26 cellular contexts compared by ENCODE assay signal in genomic region chr2:203878060-203878459, GRCh38. TPM values are rescaled to one million over a fixed set of nuclear protein-coding genes. Genes with fewer than 3 reads are reported as not detected.
A peak's percentile ranks its signal among the peaks of the same experiment; 100 is the strongest.
DNase-seq lines count a peak whose midpoint lies in the region; ATAC-seq lines count a peak whose summit lies in the region.
"Had no signal": no experiment of that assay in that cellular context is flagged by ENCODE, and none has a peak within 500 bp of the region (broad histone marks: within the 10 kb centered on the region; RNA-seq: fewer than 3 reads in every experiment).

No MANE protein-coding gene starts in this region.

- no peaks in the 10 kb centered on the region for H3K27me3 Mint-ChIP-seq in activated T-cell treated with anti-CD3 and anti-CD28 coated beads, Interleukin-2, amount 50 U/mL, for 24 hours
- H3K27me3 Mint-ChIP-seq in dendritic cell treated with granulocyte-macrophage colony-stimulating factor and Interleukin-4, amounts not matched to agents 40 ng/mL and 50 ng/mL, for 4 days = no peaks in the 10 kb centered on the region
- no peaks in the 10 kb centered on the region for H3K27me3 Mint-ChIP-seq in stimulated activated naive CD8-positive, alpha-beta T cell treated with anti-CD3 and anti-CD28 coated beads, Interleukin-15, amount 100 ng/mL, for 72 hours
- H3K27me3 Mint-ChIP-seq: CD4-positive, alpha-beta memory T cell had no signal

- intact Hi-C loops in dendritic cell treated with granulocyte-macrophage colony-stimulating factor and Interleukin-4, amounts not matched to agents 40 ng/mL and 50 ng/mL, for 4 days (cut with micrococcal nuclease) = no loop called here
- intact Hi-C loops in left colon (cut with DNase I, micrococcal nuclease) = no loop called here

- peak overlapping the region; percentile 2 for H3K27ac Mint-ChIP-seq in activated T-cell treated with anti-CD3 and anti-CD28 coated beads, Interleukin-2, amount 50 U/mL, for 24 hours
- peak overlapping the region; percentile 55 for H3K27ac Mint-ChIP-seq in dendritic cell treated with granulocyte-macrophage colony-stimulating factor and Interleukin-4, amounts not matched to agents 40 ng/mL and 50 ng/mL, for 4 days
- no peak overlapping the region for H3K27ac Mint-ChIP-seq in stimulated activated naive CD8-positive, alpha-beta T cell treated with anti-CD3 and anti-CD28 coated beads, Interleukin-15, amount 100 ng/mL, for 72 hours
- H3K27ac Mint-ChIP-seq: activated naive CD4-positive, alpha-beta T cell treated with anti-CD3 and anti-CD28 coated beads for 36 hours; neural progenitor cell had no signal

- H3K4me1 Mint-ChIP-seq in activated T-cell treated with anti-CD3 and anti-CD28 coated beads, Interleukin-2, amount 50 U/mL, for 24 hours (ENCODE audit: low read depth) = peaks cover 46% of the 10 kb centered on the region
- peaks cover 41% of the 10 kb centered on the region for H3K4me1 Mint-ChIP-seq in dendritic cell treated with granulocyte-macrophage colony-stimulating factor and Interleukin-4, amounts not matched to agents 40 ng/mL and 50 ng/mL, for 4 days (ENCODE audit: low read depth)
- peaks cover 36% of the 10 kb centered on the region for H3K4me1 Mint-ChIP-seq in stimulated activated naive CD8-positive, alpha-beta T cell treated with anti-CD3 and anti-CD28 coated beads, Interleukin-15, amount 100 ng/mL, for 72 hours

- H3K9me3 Mint-ChIP-seq in activated T-cell treated with anti-CD3 and anti-CD28 coated beads, Interleukin-2, amount 50 U/mL, for 24 hours = no peaks in the 10 kb centered on the region
- H3K9me3 Mint-ChIP-seq in dendritic cell treated with granulocyte-macrophage colony-stimulating factor and Interleukin-4, amounts not matched to agents 40 ng/mL and 50 ng/mL, for 4 days = peaks cover 16% of the 10 kb centered on the region
- H3K9me3 Mint-ChIP-seq in stimulated activated naive CD8-positive, alpha-beta T cell treated with anti-CD3 and anti-CD28 coated beads, Interleukin-15, amount 100 ng/mL, for 72 hours = peaks cover 0 to 10% of the 10 kb centered on the region in 2 donors
- H3K9me3 Mint-ChIP-seq: activated naive CD4-positive, alpha-beta T cell treated with anti-CD3 and anti-CD28 coated beads for 36 hours; neural progenitor cell had no signal

- no peak for DNase-seq in activated T-cell treated with anti-CD3 and anti-CD28 coated beads, Interleukin-2, amount 50 U/mL, for 24 hours
- DNase-seq in activated T-cell treated with anti-CD3 and anti-CD28 coated beads, Interleukin-2, amount 50 U/mL, for 48 hours = no peak
- DNase-seq in HT1080 (ENCODE audit: low read depth) (peak; percentile 6), NCI-H2227 treated with DMSO at 0.1 percent for 48 hours (lab: John Stamatoyannopoulos, UW) (no peak), left colon (no peak), NCI-H2196 (lab: John Stamatoyannopoulos, UW; ENCODE audit: unreplicated experiment) (no peak)
- no peak for DNase-seq in stimulated activated naive CD8-positive, alpha-beta T cell treated with anti-CD3 and anti-CD28 coated beads, Interleukin-15, amount 100 ng/mL, for 72 hours
- DNase-seq: activated CD4-positive, alpha-beta T cell treated with anti-CD3 and anti-CD28 coated beads, Interleukin-2, amount 50 U/mL, for 48 hours; activated naive CD4-positive, alpha-beta T cell treated with anti-CD3 and anti-CD28 coated beads for 36 hours; anterior cingulate cortex; caudate nucleus; CD4-positive, alpha-beta memory T cell; DMS 273 treated with DMSO at 0.1 percent for 48 hours; dorsolateral prefrontal cortex; GDM1; H7; hippocampal formation; KBM-7; lower lobe of right lung; NCI-H146; NK-92 treated with Interleukin-12 subunit alpha and Interleukin-12 subunit beta, amount 100 ng/mL, for 24 hours; SJCRH30 had no signal

- H3K4me3 Mint-ChIP-seq in activated T-cell treated with anti-CD3 and anti-CD28 coated beads, Interleukin-2, amount 50 U/mL, for 24 hours = no peak overlapping the region
- H3K4me3 Mint-ChIP-seq in dendritic cell treated with granulocyte-macrophage colony-stimulating factor and Interleukin-4, amounts not matched to agents 40 ng/mL and 50 ng/mL, for 4 days = no peak overlapping the region
- no peak overlapping the region for H3K4me3 Mint-ChIP-seq in stimulated activated naive CD8-positive, alpha-beta T cell treated with anti-CD3 and anti-CD28 coated beads, Interleukin-15, amount 100 ng/mL, for 72 hours
- H3K4me3 Mint-ChIP-seq: activated naive CD4-positive, alpha-beta T cell treated with anti-CD3 and anti-CD28 coated beads for 36 hours; CD4-positive, alpha-beta memory T cell; neural progenitor cell had no signal

- peak; percentile 51 for ATAC-seq in stimulated activated naive CD8-positive, alpha-beta T cell treated with anti-CD3 and anti-CD28 coated beads, Interleukin-15, amount 100 ng/mL, for 72 hours
- no peak for ATAC-seq in left colon
- ATAC-seq: lower lobe of right lung had no signal

- H3K36me3 Mint-ChIP-seq in activated T-cell treated with anti-CD3 and anti-CD28 coated beads, Interleukin-2, amount 50 U/mL, for 24 hours (ENCODE audit: low read depth) = peaks cover 34% of the 10 kb centered on the region
- no peaks in the 10 kb centered on the region for H3K36me3 Mint-ChIP-seq in dendritic cell treated with granulocyte-macrophage colony-stimulating factor and Interleukin-4, amounts not matched to agents 40 ng/mL and 50 ng/mL, for 4 days (ENCODE audit: low read depth)
- H3K36me3 Mint-ChIP-seq: neural progenitor cell had no signal

RNA-seq across cellular contexts. Expression of gene CTLA4, which starts 10.5 kb away (rescaled TPM):
- not detected in 2 replicates for total RNA-seq in HT1080 (2014; rRNA removed; shearing (Covaris generic))
- polyA plus RNA-seq in HT1080 (2015; cell fraction: cytosol; rRNA removed) = 0.05 TPM in 1 of 2 replicates, not detected in the other
- polyA plus RNA-seq in HT1080 (2015; cell fraction: nucleus; rRNA removed) = not detected in 2 replicates
- under 1 TPM in 1 of 2 donors, not detected in 1; 0.39 TPM for total RNA-seq in left colon
- total RNA-seq: frontal cortex, H7, SJCRH30, temporal lobe had no signal

RNA-seq across cellular contexts. Expression of gene ICOS, which starts 58.5 kb away (rescaled TPM):
- total RNA-seq in HT1080 (2014; rRNA removed; shearing (Covaris generic)) = not detected in 2 replicates
- polyA plus RNA-seq in HT1080 (2015; cell fraction: cytosol; rRNA removed) = not detected in 2 replicates
- not detected in 2 replicates for polyA plus RNA-seq in HT1080 (2015; cell fraction: nucleus; rRNA removed)
- under 1 TPM; 0.21 to 0.34 TPM for total RNA-seq in left colon
- total RNA-seq: dorsolateral prefrontal cortex, frontal cortex, H7, SJCRH30 had no signal

Comparison
In these comparisons a context has a peak if more than half of its experiments do, and no peak if none do; other contexts are left out.
1. H3K27ac Mint-ChIP-seq: peak in activated T-cell treated with anti-CD3 and anti-CD28 coated beads, Interleukin-2, amount 50 U/mL, for 24 hours (single experiment) and dendritic cell treated with granulocyte-macrophage colony-stimulating factor and Interleukin-4, amounts not matched to agents 40 ng/mL and 50 ng/mL, for 4 days (single experiment); none in stimulated activated naive CD8-positive, alpha-beta T cell treated with anti-CD3 and anti-CD28 coated beads, Interleukin-15, amount 100 ng/mL, for 72 hours (0 of 2).